In genomic region chr12:31629756-31630732, GRCh38 we compare ENCODE assay signal across 13 cellular contexts. TPM values are rescaled to one million over a fixed set of nuclear protein-coding genes. Genes with fewer than 3 reads are reported as not detected.
DNase-seq lines count a peak whose midpoint lies in the region; ATAC-seq and TF ChIP-seq lines count a peak whose summit lies in the region.
"Had no signal": no experiment of that assay in that cellular context is flagged by ENCODE, and none has a peak within 500 bp of the region (broad histone marks: within the 10 kb centered on the region; RNA-seq: fewer than 3 reads in every experiment).

No MANE protein-coding gene starts in this region.

- H4K8ac ChIP-seq in mesenchymal stem cell (ENCODE audit: low read length), result no peak overlapping the region

- no peak overlapping the region for H3K14ac ChIP-seq in mesenchymal stem cell (ENCODE audit: low read length in 2 of 2)

- TF ChIP-seq CTCF in thoracic aorta (IDR thresholded peaks at IDR 0.05), result no peak

- no peak overlapping the region for H3K4me2 ChIP-seq in mesenchymal stem cell (ENCODE audit: low read length, poor library complexity, severe bottlenecking)

- DNase-seq in M059J (ENCODE audit: low read depth), result peak; percentile 75
- peak; percentile 59 for DNase-seq in dermis blood vessel endothelial cell
- DNase-seq in mesenchymal stem cell, result peak; percentile 63
- DNase-seq in thoracic aorta (ENCODE audit: low spot score), result no peak
- DNase-seq in stimulated activated CD4-positive, alpha-beta T cell treated with anti-CD3 and anti-CD28 coated beads, Interleukin-4, amount 100 ng/mL, for 24 hours, result no peak
- no peak for DNase-seq in stimulated activated CD4-positive, alpha-beta T cell treated with anti-CD3 and anti-CD28 coated beads, Interleukin-12 subunit alpha, Interleukin-12 subunit beta, amount 100 ng/mL, for 4 hours
- DNase-seq: activated CD4-positive, CD25-positive, alpha-beta regulatory T cell treated with anti-CD3 and anti-CD28 coated beads, Interleukin-2, amount 50 U/mL, for 72 hours; activated naive CD4-positive, alpha-beta T cell treated with anti-CD3 and anti-CD28 coated beads, Interleukin-2, amount 10 ng/mL, durations not matched to agents 7 days and 5 days; KG1; kidney glomerular epithelial cell; retina; SHP77 had no signal

- no peak overlapping the region for H3K23ac ChIP-seq in mesenchymal stem cell (ENCODE audit: low read length in 2 of 2)

- no peak overlapping the region for H4K91ac ChIP-seq in mesenchymal stem cell (ENCODE audit: low read length)

- no peak overlapping the region for H2BK12ac ChIP-seq in mesenchymal stem cell (ENCODE audit: low read length in 2 of 2)

- H3K27ac ChIP-seq in mesenchymal stem cell (ENCODE audit: low read length, poor library complexity, severe bottlenecking) (no peak overlapping the region), thoracic aorta (no peak overlapping the region)

- no peak overlapping the region for H2AFZ ChIP-seq in mesenchymal stem cell (ENCODE audit: low read depth, low read length)

- 53% methylated on average over 14 of the region's 16 CpGs for WGBS in mesenchymal stem cell

- H3K9ac ChIP-seq in mesenchymal stem cell (ENCODE audit: low read length), result peak overlapping the region; percentile 44

- H3K4me3 ChIP-seq in mesenchymal stem cell (ENCODE audit: insufficient read depth in 1 of 2, low read depth in 1 of 2, low read length in 2 of 2), result peak overlapping the region in 1 of 2 experiments; percentile 50
- peak overlapping the region; percentile 41 for H3K4me3 ChIP-seq in thoracic aorta

- H3K27me3 ChIP-seq in mesenchymal stem cell (ENCODE audit: control insufficient read depth in 1 of 2, insufficient read depth in 1 of 2, low read length in 2 of 2), result no peaks in the 10 kb centered on the region
- no peaks in the 10 kb centered on the region for H3K27me3 ChIP-seq in thoracic aorta (replicated peaks; ENCODE audit: insufficient read depth)

- H3K36me3 ChIP-seq in mesenchymal stem cell (ENCODE audit: control insufficient read depth in 1 of 2, insufficient read depth in 2 of 2, low read depth in 1 of 2, low read length in 2 of 2) (peaks cover 0 to 7% of the 10 kb centered on the region in 2 experiments), thoracic aorta (no peaks in the 10 kb centered on the region)

- no peak overlapping the region for H2BK120ac ChIP-seq in mesenchymal stem cell (ENCODE audit: low read depth, low read length)

- no peak overlapping the region for H2BK15ac ChIP-seq in mesenchymal stem cell (ENCODE audit: low read depth, poor library complexity, severe bottlenecking)

- no peaks in the 10 kb centered on the region for H3K79me1 ChIP-seq in mesenchymal stem cell (replicated peaks; ENCODE audit: low read length, poor library complexity, severe bottlenecking)

- peak overlapping the region in 1 of 2 experiments; percentile 72 for H3K18ac ChIP-seq in mesenchymal stem cell (ENCODE audit: low read depth in 1 of 2, low read length in 2 of 2)

- no peaks in the 10 kb centered on the region for H3K9me3 ChIP-seq in mesenchymal stem cell (ENCODE audit: control insufficient read depth, low read length)
- H3K9me3 ChIP-seq in thoracic aorta, result no peaks in the 10 kb centered on the region

- no peak overlapping the region for H3K4ac ChIP-seq in mesenchymal stem cell (ENCODE audit: low read depth in 1 of 2, low read length in 2 of 2)

- ATAC-seq in thoracic aorta (ENCODE audit: insufficient number of reproducible peaks, low FRiP score, low read depth) (no peak), HG02973 (IDR thresholded peaks at IDR 0.05; ENCODE audit: unreplicated experiment) (no peak)

- H3K4me1 ChIP-seq in mesenchymal stem cell (ENCODE audit: control insufficient read depth, insufficient read depth, low read depth, low read length) (peaks cover 2% of the 10 kb centered on the region), thoracic aorta (ENCODE audit: control insufficient read depth in 1 of 2, low read depth in 2 of 2) (peaks cover 0 to 11% of the 10 kb centered on the region in 2 donors)

- no peak overlapping the region for H2AK5ac ChIP-seq in mesenchymal stem cell (ENCODE audit: low read length, severe bottlenecking)

- H2BK5ac ChIP-seq in mesenchymal stem cell (ENCODE audit: low read depth, low read length, poor library complexity, severe bottlenecking), result no peak overlapping the region

RNA-seq across cellular contexts. Expression of gene ETFBKMT, which starts 29.4 kb away (rescaled TPM):
- 1.3 TPM in 2 replicates for total RNA-seq in M059J (2014; rRNA removed; shearing (Covaris generic))
- total RNA-seq in dermis blood vessel endothelial cell (3.2 and 3.6 TPM in 2 replicates), thoracic aorta (1 to 10 TPM; 1.4 to 2.5 TPM)
- 1.1 TPM for polyA plus RNA-seq in mesenchymal stem cell (2013, experiment 1 of 2)
- polyA plus RNA-seq in mesenchymal stem cell (2013, experiment 2 of 2), result 1.1 TPM

RNA-seq across cellular contexts. Expression of gene DENND5B, which starts 39.1 kb away (rescaled TPM):
- total RNA-seq in M059J (2014; rRNA removed; shearing (Covaris generic)), result 24.6 and 25.3 TPM in 2 replicates
- total RNA-seq in dermis blood vessel endothelial cell (12.1 and 19.3 TPM in 2 replicates), thoracic aorta (10 to 100 TPM; 28.6 to 43.9 TPM)
- polyA plus RNA-seq in mesenchymal stem cell (2013, experiment 1 of 2), result 9.2 TPM
- 9.0 TPM for polyA plus RNA-seq in mesenchymal stem cell (2013, experiment 2 of 2)

Comparison
In these comparisons a context has a peak if more than half of its experiments do, and no peak if none do; other contexts are left out.
1. DNase-seq: peak in M059J (single experiment), dermis blood vessel endothelial cell (single experiment) and mesenchymal stem cell (single experiment); none in thoracic aorta (single experiment), stimulated activated CD4-positive, alpha-beta T cell treated with anti-CD3 and anti-CD28 coated beads, Interleukin-4, amount 100 ng/mL, for 24 hours (single experiment) and stimulated activated CD4-positive, alpha-beta T cell treated with anti-CD3 and anti-CD28 coated beads, Interleukin-12 subunit alpha, Interleukin-12 subunit beta, amount 100 ng/mL, for 4 hours (single experiment).